8 cellular contexts compared by ENCODE assay signal in genomic region chr20:1390552-1391403, GRCh38. TPM values are rescaled to one million over a fixed set of nuclear protein-coding genes. Genes with fewer than 3 reads are reported as not detected.
DNase-seq lines count a peak whose midpoint lies in the region; ATAC-seq and TF ChIP-seq lines count a peak whose summit lies in the region.

No MANE protein-coding gene starts in this region.

- H3K27ac ChIP-seq in A673 (ENCODE audit: low read depth, low read length, poor library complexity, severe bottlenecking) (peak overlapping the region; percentile 81), KMS-11 (no peak overlapping the region), brain microvascular endothelial cell (no peak overlapping the region), mucosa of rectum (ENCODE audit: low read depth in 2 of 2, low read length in 2 of 2) (peak overlapping the region; percentile 2 to 43)

- CTCF ChIA-PET in A673 (lab: Charles Lee): no interaction called here

- H3K4me1 ChIP-seq in A673 (ENCODE audit: insufficient read depth, low read length, poor library complexity, severe bottlenecking): peaks cover 38% of the 10 kb centered on the region
- peaks cover 15% of the 10 kb centered on the region for H3K4me1 ChIP-seq in KMS-11 (ENCODE audit: low read depth, poor library complexity, severe bottlenecking)
- peaks cover 44 to 54% of the 10 kb centered on the region in 2 donors for H3K4me1 ChIP-seq in mucosa of rectum (ENCODE audit: control insufficient read depth in 2 of 2, insufficient read depth in 2 of 2, low read length in 2 of 2)

- BruUV-seq in A673 (replicated peaks; lab: Mats Ljungman, UMichigan): TSS peak; percentile 43

- DNase-seq in A673 (ENCODE audit: low spot score) (no peak), brain microvascular endothelial cell (no peak)
- DNase-seq in NK-92 treated with Interleukin-12 subunit alpha and Interleukin-12 subunit beta, amount 100 ng/mL, for 24 hours (lab: John Stamatoyannopoulos, UW): no peak
- no peak for DNase-seq in activated CD8-positive, alpha-beta memory T cell treated with anti-CD3 and anti-CD28 coated beads for 24 hours

- no peak for ATAC-seq in GM19467 (IDR thresholded peaks at IDR 0.05; ENCODE audit: unreplicated experiment)
- no peak for ATAC-seq in HG02571 (IDR thresholded peaks at IDR 0.05; ENCODE audit: unreplicated experiment)

- intact Hi-C loops in A673 (cut with micrococcal nuclease; ENCODE audit: unreplicated experiment): loop anchor here (10.0 kb wide), 1 partner anchor 166 kb away; the partner anchor contains the start of gene RAD21L1

- peaks cover 64% of the 10 kb centered on the region for H3K79me2 ChIP-seq in KMS-11 (ENCODE audit: insufficient read depth, low read depth)

- H3K36me3 ChIP-seq in A673 (ENCODE audit: insufficient read depth, low read length, poor library complexity, severe bottlenecking) (no peaks in the 10 kb centered on the region), KMS-11 (ENCODE audit: insufficient read depth) (no peaks in the 10 kb centered on the region), brain microvascular endothelial cell (replicated peaks) (peaks cover 3% of the 10 kb centered on the region), mucosa of rectum (ENCODE audit: control insufficient read depth in 2 of 2, insufficient read depth in 2 of 2, low read length in 2 of 2) (peaks cover 3 to 7% of the 10 kb centered on the region in 2 donors)

- H3K4me2 ChIP-seq in KMS-11: peak overlapping the region; percentile 96; the same call in 1 of the 2 replicates

- POLR2A ChIA-PET in A673 (lab: Charles Lee; ENCODE audit: low non-redundant PET): no interaction called here

- TF ChIP-seq CTCF in A673 (conservative IDR thresholded peaks at IDR 0.05; ENCODE audit: low read depth, low read length): no peak
- TF ChIP-seq CTCF in KMS-11 (conservative IDR thresholded peaks at IDR 0.05; ENCODE audit: low read depth, low read length): no peak
- TF ChIP-seq CTCF in brain microvascular endothelial cell (IDR thresholded peaks at IDR 0.05; ENCODE audit: low read depth, low read length, missing control alignments): no peak

- in situ Hi-C loops in brain microvascular endothelial cell (cut with HindIII; ENCODE audit: low pct_ligation_motif_present, low sequenced_read_pairs): no loop called here

- peaks cover 12% of the 10 kb centered on the region for H4K20me1 ChIP-seq in KMS-11 (ENCODE audit: insufficient read depth)

- H3K27me3 ChIP-seq in A673 (replicated peaks; ENCODE audit: insufficient read depth, low read depth, low read length, poor library complexity) (no peaks in the 10 kb centered on the region), KMS-11 (ENCODE audit: insufficient read depth, low read depth) (peaks cover 17% of the 10 kb centered on the region), brain microvascular endothelial cell (replicated peaks) (no peaks in the 10 kb centered on the region), mucosa of rectum (ENCODE audit: control insufficient read depth in 2 of 2, insufficient read depth in 2 of 2, low read length in 2 of 2) (peaks cover 0 to 2% of the 10 kb centered on the region in 2 donors)

- H3K9ac ChIP-seq in KMS-11 (peak overlapping the region; percentile 74; the same call in 1 of the 2 replicates), mucosa of rectum (ENCODE audit: low read depth in 1 of 2, low read length in 2 of 2) (peak overlapping the region; percentile 34 to 42)

- H3K9me3 ChIP-seq in A673 (ENCODE audit: low read depth, low read length, poor library complexity, severe bottlenecking): no peaks in the 10 kb centered on the region
- no peaks in the 10 kb centered on the region for H3K9me3 ChIP-seq in mucosa of rectum (ENCODE audit: control insufficient read depth in 2 of 2, low read length in 2 of 2)

- H2AFZ ChIP-seq in KMS-11 (ENCODE audit: low read depth): no peak overlapping the region

- H3K4me3 ChIP-seq in A673 (ENCODE audit: low read depth, low read length, poor library complexity, severe bottlenecking): peak overlapping the region; percentile 97
- no peak overlapping the region for H3K4me3 ChIP-seq in KMS-11 (IDR thresholded peaks at IDR 0.05; ENCODE audit: insufficient read depth, low read depth, low read length)
- peak overlapping the region; percentile 82 for H3K4me3 ChIP-seq in brain microvascular endothelial cell (ENCODE audit: low read depth, low read length)
- H3K4me3 ChIP-seq in mucosa of rectum (ENCODE audit: low read length in 2 of 2): peak overlapping the region; percentile 20 to 92

RNA-seq across cellular contexts. Expression of gene FKBP1A, which starts 2.1 kb away (rescaled TPM):
- total RNA-seq in A673 (2021): 264 and 270 TPM in 2 replicates

Comparison
In these comparisons a context has a peak if more than half of its experiments do, and no peak if none do; other contexts are left out.
1. H3K27ac ChIP-seq: peak in A673 (single experiment) and mucosa of rectum (2 of 2); none in KMS-11 (single experiment) and brain microvascular endothelial cell (single experiment).